31 cellular contexts compared by ENCODE assay signal in the genomic region with DNA sequence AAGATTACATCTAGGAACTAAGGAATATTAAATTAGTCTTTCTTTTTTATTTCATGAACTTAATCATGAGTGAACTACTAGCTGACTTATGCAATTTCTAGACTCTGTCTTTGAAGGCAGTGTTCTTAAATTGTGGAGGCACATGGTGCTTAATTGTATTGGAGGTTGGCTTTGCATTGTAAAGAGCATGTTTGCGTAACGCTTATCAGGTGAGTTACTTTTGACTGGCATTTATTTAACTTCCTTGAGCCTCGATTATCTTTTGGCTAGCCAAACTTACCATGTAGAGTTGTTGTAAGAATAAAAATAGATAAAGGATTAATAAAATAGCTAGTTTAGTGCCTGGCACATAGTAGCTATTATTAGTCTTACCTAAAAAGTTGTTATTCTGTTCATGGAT.
DNase-seq lines count a peak whose midpoint lies in the region; ATAC-seq and TF ChIP-seq lines count a peak whose summit lies in the region.
"Had no signal": no experiment of that assay in that cellular context is flagged by ENCODE, and none has a peak within 500 bp of the region (broad histone marks: within the 10 kb centered on the region; RNA-seq: fewer than 3 reads in every experiment).

No MANE protein-coding gene starts in this region.

- H3K9me3 Mint-ChIP-seq in stimulated activated naive B cell treated with anti-CD40 and anti-IgM and Interleukin-4, amounts not matched to agents 10 μg/mL and 1 μg/mL and 100 μg/mL, for 72 hours, result peaks cover 5 to 6% of the 10 kb centered on the region in 2 donors
- H3K9me3 Mint-ChIP-seq: CD4-positive, alpha-beta T cell had no signal

- no peak overlapping the region for H3K27ac Mint-ChIP-seq in stimulated activated naive B cell treated with anti-CD40 and anti-IgM and Interleukin-4, amounts not matched to agents 10 μg/mL and 1 μg/mL and 100 μg/mL, for 72 hours
- H3K27ac Mint-ChIP-seq: B cell; CD14-positive monocyte; CD4-positive, alpha-beta memory T cell; CD4-positive, alpha-beta T cell; CD4-positive, CD25-positive, alpha-beta regulatory T cell; CD8-positive, alpha-beta memory T cell; CD8-positive, alpha-beta T cell had no signal

- DNase-seq in putamen (ENCODE audit: low spot score) (peak; percentile 18), NCI-H69 (lab: John Stamatoyannopoulos, UW) (no peak)
- no peak for DNase-seq in stimulated activated naive B cell treated with anti-CD40 and anti-IgM and Interleukin-4, amounts not matched to agents 10 μg/mL and 1 μg/mL and 100 μg/mL, for 72 hours
- DNase-seq: 8988T; ACHN; AML-193; BE2C; C1 segment of cervical spinal cord; Caco-2; Calu3; CD4-positive, alpha-beta memory T cell; CD4-positive, alpha-beta T cell; CD4-positive, CD25-positive, alpha-beta regulatory T cell; CD8-positive, alpha-beta memory T cell; CD8-positive, alpha-beta T cell; COR-L47; DMS 273 treated with DMSO at 0.1 percent for 48 hours; DMS153; DMS53; DMS79; DMS79 treated with DMSO at 0.1 percent for 48 hours; DND-41; EL had no signal

- no peak for TF ChIP-seq CTCF in VCaP (conservative IDR thresholded peaks at IDR 0.05)

- H3K27me3 Mint-ChIP-seq in stimulated activated naive B cell treated with anti-CD40 and anti-IgM and Interleukin-4, amounts not matched to agents 10 μg/mL and 1 μg/mL and 100 μg/mL, for 72 hours, result peaks cover 0 to 7% of the 10 kb centered on the region in 2 donors

- no peak overlapping the region for H3K4me3 Mint-ChIP-seq in stimulated activated naive B cell treated with anti-CD40 and anti-IgM and Interleukin-4, amounts not matched to agents 10 μg/mL and 1 μg/mL and 100 μg/mL, for 72 hours
- H3K4me3 Mint-ChIP-seq: B cell; CD14-positive monocyte; CD4-positive, alpha-beta memory T cell; CD4-positive, alpha-beta T cell; CD4-positive, CD25-positive, alpha-beta regulatory T cell; CD8-positive, alpha-beta memory T cell; CD8-positive, alpha-beta T cell had no signal

- no peaks in the 10 kb centered on the region for H3K4me1 Mint-ChIP-seq in stimulated activated naive B cell treated with anti-CD40 and anti-IgM and Interleukin-4, amounts not matched to agents 10 μg/mL and 1 μg/mL and 100 μg/mL, for 72 hours
- H3K4me1 Mint-ChIP-seq: B cell; CD14-positive monocyte; CD4-positive, alpha-beta memory T cell; CD4-positive, CD25-positive, alpha-beta regulatory T cell; CD8-positive, alpha-beta memory T cell had no signal

- H3K27ac ChIP-seq in VCaP, result peak overlapping the region; percentile 58
- H3K27ac ChIP-seq: 22Rv1; A549; BLaER1; BLaER1 treated with 17β-estradiol and CSF1 and Interleukin-3, amounts not matched to agents 10 nM and 100 nM; C4-2B had no signal

- no peaks in the 10 kb centered on the region for H3K36me3 Mint-ChIP-seq in stimulated activated naive B cell treated with anti-CD40 and anti-IgM and Interleukin-4, amounts not matched to agents 10 μg/mL and 1 μg/mL and 100 μg/mL, for 72 hours
- H3K36me3 Mint-ChIP-seq: CD14-positive monocyte; CD4-positive, alpha-beta memory T cell; CD4-positive, CD25-positive, alpha-beta regulatory T cell; CD8-positive, alpha-beta memory T cell; CD8-positive, alpha-beta T cell had no signal

- no peak for ATAC-seq in stimulated activated naive B cell treated with anti-CD40 and anti-IgM and Interleukin-4, amounts not matched to agents 10 μg/mL and 1 μg/mL and 100 μg/mL, for 72 hours (replicated peaks)
- ATAC-seq: A549; CD8-positive, alpha-beta T cell had no signal
